ENCODE assay signal across 8 cellular contexts in genomic region chr2:165203689-165204559, GRCh38. TPM values are rescaled to one million over a fixed set of nuclear protein-coding genes. Genes with fewer than 3 reads are reported as not detected.
A peak's percentile ranks its signal among the peaks of the same experiment; 100 is the strongest.
DNase-seq lines count a peak whose midpoint lies in the region; ATAC-seq, FAIRE-seq and TF ChIP-seq lines count a peak whose summit lies in the region.

SCN3A (minus strand) TSS chr2:165204050; CDS start chr2:165176394, 27,656 bp downstream.

- SMC1A ChIA-PET in GM12878 (lab: Charles Lee; ENCODE audit: uncharacterized antibody, unreplicated experiment), result interaction anchor here (0.8 to 5.5 kb wide), 13 partner anchors 9 to 204 kb away, joined by 3 to 36 read pairs (median 4); partner anchors contain the start of gene SCN2A

- H2AFZ ChIP-seq in GM12878 (ENCODE audit: control insufficient read depth, low read depth, low read length), result peak within 1 kb of the TSS; percentile 23; the same call in 1 of the 2 replicates

- RAD21 ChIA-PET in GM12878 (lab: Charles Lee; ENCODE audit: unreplicated experiment), result interaction anchor here (0.5 to 2.6 kb wide), 16 partner anchors 13 to 1003 kb away, joined by 3 to 32 read pairs (median 4); no protein-coding TSS in a partner anchor

- CTCF ChIA-PET in GM12878 (lab: Yijun Ruan, JAX), result interaction anchor here (0.6 to 5.8 kb wide), 29 partner anchors 9 to 729 kb away, joined by 3 to 136 read pairs (median 4); partner anchors contain the start of gene SCN2A

- POLR2A ChIA-PET in GM12878 (lab: Charles Lee), result interaction anchor here (0.6 kb wide), 1 partner anchor 74 kb away, joined by 3 read pairs; no protein-coding TSS in a partner anchor

- H3K36me3 ChIP-seq in GM12878 (ENCODE audit: control insufficient read depth in 2 of 2, insufficient read depth in 2 of 2, low read length in 1 of 2) (no peaks in the 10 kb centered on the region), kidney epithelial cell (ENCODE audit: control insufficient read depth, insufficient read depth, low read length) (no peaks in the 10 kb centered on the region), tibial artery (no peaks in the 10 kb centered on the region)

- no peak for TF ChIP-seq EP300 in GM12878 (IDR thresholded peaks at IDR 0.05; ENCODE audit: borderline replicate concordance in 1 of 2, control insufficient read depth in 1 of 2, low read depth in 2 of 2, low read length in 2 of 2)

- no peak within 1 kb of the TSS for H3K4me2 ChIP-seq in GM12878 (ENCODE audit: control insufficient read depth, insufficient read depth)

- in situ Hi-C loops in GM12878 (cut with MboI), result no loop called here

- no peaks in the 10 kb centered on the region for H4K20me1 ChIP-seq in GM12878 (ENCODE audit: control insufficient read depth, insufficient read depth)

- no peak within 1 kb of the TSS for H3K4me3 ChIP-seq in GM12878
- peak within 1 kb of the TSS; percentile 14 for H3K4me3 ChIP-seq in kidney epithelial cell (ENCODE audit: low read depth, low read length)
- peak within 1 kb of the TSS; percentile 9 to 20 for H3K4me3 ChIP-seq in tibial artery

- peak; percentile 83 for TF ChIP-seq RAD21 in GM12878 (IDR thresholded peaks at IDR 0.05; ENCODE audit: insufficient read depth, low read depth, low read length)

- ATAC-seq in GM19025 (IDR thresholded peaks at IDR 0.05; ENCODE audit: low read depth, unreplicated experiment) (peak; percentile 56), HG03442 (IDR thresholded peaks at IDR 0.05; ENCODE audit: unreplicated experiment) (peak; percentile 42), GM12878 (peak; percentile 43)

- H3K9ac ChIP-seq in GM12878 (ENCODE audit: control insufficient read depth, insufficient read depth, low read length), result no peak within 1 kb of the TSS

- no peaks in the 10 kb centered on the region for H3K79me2 ChIP-seq in GM12878 (ENCODE audit: control insufficient read depth, insufficient read depth, low read length)

- H3K27me3 ChIP-seq in GM12878 (replicated peaks in 1 of 2; ENCODE audit: control insufficient read depth in 2 of 2, insufficient read depth in 2 of 2, low read length in 1 of 2), result no peaks in the 10 kb centered on the region; a peak in 1 of 4 replicates
- no peaks in the 10 kb centered on the region for H3K27me3 ChIP-seq in kidney epithelial cell (ENCODE audit: control insufficient read depth, insufficient read depth, low read length)
- H3K27me3 ChIP-seq in tibial artery, result no peaks in the 10 kb centered on the region

- BruUV-seq in GM12878 (replicated peaks; lab: Mats Ljungman, UMichigan), result no TSS peak

- peak; percentile 92 for FAIRE-seq in GM12878 (lab: Jason Lieb, UNC)

- H3K27ac ChIP-seq in GM12878 (ENCODE audit: control insufficient read depth, insufficient read depth) (no peak within 1 kb of the TSS), tibial artery (no peak within 1 kb of the TSS)

- TF ChIP-seq CTCF in GM12878 (IDR thresholded peaks at IDR 0.05 in 2 of 3, conservative IDR thresholded peaks at IDR 0.05 in 1 of 3; ENCODE audit: control insufficient read depth in 2 of 3, extremely low read depth in 1 of 3, insufficient read depth in 1 of 3, low read depth in 3 of 3, low read length in 3 of 3) (peak; percentile 56 to 66 (median 65); a peak in 5 of 6 replicates), kidney epithelial cell (IDR thresholded peaks at IDR 0.05; ENCODE audit: insufficient read depth, low read length, poor library complexity, severe bottlenecking) (peak; percentile 67), tibial artery (IDR thresholded peaks at IDR 0.05) (peak; percentile 38 to 58)

- peak; percentile 52 for DNase-seq in D341Med (ENCODE audit: low spot score)
- peak; percentile 58 to 79 for DNase-seq in NCI-H446 (lab: John Stamatoyannopoulos, UW)
- DNase-seq in GM12878 (ENCODE audit: low read depth, low spot score), result no peak
- no peak for DNase-seq in kidney epithelial cell (ENCODE audit: low read depth)
- no peak for DNase-seq in tibial artery
- DNase-seq in GF-D8 (lab: John Stamatoyannopoulos, UW), result no peak

- H3K4me1 ChIP-seq in GM12878 (ENCODE audit: control insufficient read depth, insufficient read depth, low read length), result no peaks in the 10 kb centered on the region
- H3K4me1 ChIP-seq in tibial artery, result peaks cover 0 to 8% (median 0%) of the 10 kb centered on the region in 4 donors

- 23% methylated on average over 7 of the region's 8 CpGs for WGBS in GM12878 (ENCODE audit: insufficient coverage, insufficient replicate concordance, low lambda C conversion rate, missing lambda C conversion rate)

- H3K9me3 ChIP-seq in GM12878 (replicated peaks; ENCODE audit: control insufficient read depth, insufficient read depth, low read length), result no peaks in the 10 kb centered on the region
- no peaks in the 10 kb centered on the region for H3K9me3 ChIP-seq in tibial artery

- TF ChIP-seq POLR2A in GM12878 (IDR thresholded peaks at IDR 0.05; ENCODE audit: low read depth, low read length), result no peak

- intact Hi-C loops in GM12878 (cut with micrococcal nuclease; ENCODE audit: unreplicated experiment), result loop anchor here (1.0 to 10.0 kb wide), 4 partner anchors 63 to 469 kb away; no protein-coding TSS in a partner anchor
- intact Hi-C loops in tibial artery (cut with DNase I; ENCODE audit: low total_unique reads), result no loop called here

TF ChIP-seq in GM12878, 131 proteins besides CTCF, POLR2A, EP300 and RAD21 (continues in another document):
- TF ChIP-seq PRDM15 (CRISPR knock-in tag; IDR thresholded peaks at IDR 0.05) (no peak), BMI1 (IDR thresholded peaks at IDR 0.05; ENCODE audit: borderline replicate concordance) (no peak), MYB (IDR thresholded peaks at IDR 0.05; ENCODE audit: borderline replicate concordance, low read depth, low read length) (no peak), FOXM1 (IDR thresholded peaks at IDR 0.05; ENCODE audit: low read depth, low read length) (0 out of 2 replicates have a peak, but pooled peaks have one; percentile 25), SMC3 (IDR thresholded peaks at IDR 0.05; ENCODE audit: borderline replicate concordance, low read length) (peak; percentile 59; the same call in 1 of the 2 replicates), POLR2AphosphoS5 (IDR thresholded peaks at IDR 0.05; ENCODE audit: low read length) (no peak), ZNF384 (IDR thresholded peaks at IDR 0.05; ENCODE audit: borderline replicate concordance, low read depth, low read length) (peak; percentile 94), MTA3 (IDR thresholded peaks at IDR 0.05; ENCODE audit: borderline replicate concordance, low read length) (no peak), YY1 (IDR thresholded peaks at IDR 0.05; ENCODE audit: low read depth, low read length) (0 out of 2 replicates have a peak, but pooled peaks have one; percentile 22), GABPA (IDR thresholded peaks at IDR 0.05; ENCODE audit: low read depth) (no peak), RB1 (IDR thresholded peaks at IDR 0.05; ENCODE audit: borderline replicate concordance) (no peak)

RNA-seq across cellular contexts. Expression of gene SCN3A, which starts in this region (rescaled TPM):
- total RNA-seq in GM12878 (2013; cell fraction: nucleolus; rRNA removed), result not detected in 2 replicates
- 0.06 and 0.11 TPM in 2 replicates for total RNA-seq in GM12878 (2014; rRNA removed)
- total RNA-seq in GM12878 (2014; rRNA removed; fragmentation: Illumina TruSeq; extraction: Trizol), result 0.04 and 0.14 TPM in 2 replicates
- total RNA-seq in GM12878 (2021), result 0.05 and 0.21 TPM in 2 replicates
- 0.03 TPM for polyA plus RNA-seq in GM12878 (2011; ENCODE audit: low read depth)
- polyA plus RNA-seq in GM12878 (2011; rRNA removed), result 0.34 and 0.62 TPM in 2 replicates
- polyA plus RNA-seq in GM12878 (2011; cell fraction: cytosol; rRNA removed), result 0.12 and 0.15 TPM in 2 replicates
- polyA plus RNA-seq in GM12878 (2011; cell fraction: nucleus; rRNA removed), result 0.69 and 0.73 TPM in 2 replicates
- polyA plus RNA-seq in GM12878 (2012), result 0.03 and 0.04 TPM in 2 replicates
- polyA plus RNA-seq in GM12878 (2014; fragmentation: Illumina TruSeq; extraction: Trizol), result 0.03 and 0.06 TPM in 2 replicates
- polyA plus RNA-seq in GM12878 (2014; fragmentation: Nextera tagmentation; extraction: Ambion mirVana), result under 1 TPM in 1 of 2 experiments, not detected in 1; 0.09 TPM
- 0.05 TPM in 2 replicates for polyA plus RNA-seq in GM12878 (2014; rRNA removed)
- polyA plus RNA-seq in GM12878 (2016; fragmentation: Nextera tagmentation; extraction: Ambion mirVana), result not detected
- polyA minus RNA-seq in GM12878 (2011; rRNA and poly(A)+ RNA removed), result 0.73 and 0.77 TPM in 2 replicates
- polyA minus RNA-seq in GM12878 (2011; cell fraction: cytosol; rRNA and poly(A)+ RNA removed), result 0.21 and 0.40 TPM in 2 replicates
- 0.24 and 0.57 TPM in 2 replicates for polyA minus RNA-seq in GM12878 (2011; cell fraction: nucleus; rRNA and poly(A)+ RNA removed)
- under 0.01 and 0.17 TPM in 2 replicates for total RNA-seq in kidney epithelial cell

Comparison
In these comparisons a context has a peak if more than half of its experiments do, and no peak if none do; other contexts are left out.
1. Peak in ATAC-seq in GM12878; RNA of the gene not detected or under 1 TPM.
2. DNase-seq: peak in D341Med (single experiment) and NCI-H446 (2 of 2); none in GM12878 (single experiment), kidney epithelial cell (single experiment), tibial artery (0 of 2) and GF-D8 (single experiment).
3. Peak in every context shown above with its lines, with median percentiles within 50 percentile points of each other: ATAC-seq and CTCF ChIP-seq.